ENCODE assay signal across 26 cellular contexts in the genomic region with DNA sequence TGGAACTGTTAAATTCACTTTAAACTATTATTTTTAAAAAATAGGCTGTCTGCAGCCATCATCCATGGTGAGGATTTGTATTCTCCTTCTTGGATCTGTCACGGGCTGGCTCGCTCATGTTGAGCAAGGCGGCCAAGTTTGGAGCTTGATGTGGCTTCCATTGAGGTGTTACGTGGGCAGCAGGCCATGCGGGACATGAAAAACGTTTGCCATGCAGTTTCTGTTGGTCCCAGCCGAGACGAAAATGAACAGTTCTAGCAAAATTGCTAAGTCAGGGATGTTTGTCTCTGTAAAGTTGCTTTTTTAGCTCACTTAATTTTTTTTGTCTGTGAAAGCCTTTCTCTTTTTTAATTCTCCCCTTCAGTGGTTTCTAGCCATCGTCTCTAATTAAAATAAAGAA.
DNase-seq lines count a peak whose midpoint lies in the region; ATAC-seq lines count a peak whose summit lies in the region.
"Had no signal": no experiment of that assay in that cellular context is flagged by ENCODE, and none has a peak within 500 bp of the region (broad histone marks: within the 10 kb centered on the region; RNA-seq: fewer than 3 reads in every experiment).

No MANE protein-coding gene starts in this region.

- H3K9me3 Mint-ChIP-seq in activated CD4-positive, alpha-beta memory T cell treated with anti-CD3 and anti-CD28 coated beads for 36 hours = no peaks in the 10 kb centered on the region
- H3K9me3 Mint-ChIP-seq in activated CD4-positive, alpha-beta memory T cell treated with anti-CD3 and anti-CD28 coated beads, Interleukin-2, amount 10 ng/mL, durations not matched to agents 7 days and 5 days = no peaks in the 10 kb centered on the region
- H3K9me3 Mint-ChIP-seq in effector memory CD8-positive, alpha-beta T cell = no peaks in the 10 kb centered on the region
- no peaks in the 10 kb centered on the region for H3K9me3 Mint-ChIP-seq in stimulated activated naive B cell treated with anti-CD40 and anti-IgM and Interleukin-4, amounts not matched to agents 10 μg/mL and 1 μg/mL and 100 μg/mL, for 72 hours
- H3K9me3 Mint-ChIP-seq: nephron had no signal

- no peak overlapping the region for H3K27ac Mint-ChIP-seq in activated CD4-positive, alpha-beta memory T cell treated with anti-CD3 and anti-CD28 coated beads for 36 hours
- H3K27ac Mint-ChIP-seq in activated CD4-positive, alpha-beta memory T cell treated with anti-CD3 and anti-CD28 coated beads, Interleukin-2, amount 10 ng/mL, durations not matched to agents 7 days and 5 days = no peak overlapping the region
- H3K27ac Mint-ChIP-seq in effector memory CD8-positive, alpha-beta T cell = peak overlapping the region; percentile 21 to 74
- H3K27ac Mint-ChIP-seq in stimulated activated naive B cell treated with anti-CD40 and anti-IgM and Interleukin-4, amounts not matched to agents 10 μg/mL and 1 μg/mL and 100 μg/mL, for 72 hours = peak overlapping the region; percentile 83
- H3K27ac Mint-ChIP-seq: nephron, WTC11 had no signal

- H3K27me3 Mint-ChIP-seq in activated CD4-positive, alpha-beta memory T cell treated with anti-CD3 and anti-CD28 coated beads for 36 hours = no peaks in the 10 kb centered on the region
- H3K27me3 Mint-ChIP-seq in activated CD4-positive, alpha-beta memory T cell treated with anti-CD3 and anti-CD28 coated beads, Interleukin-2, amount 10 ng/mL, durations not matched to agents 7 days and 5 days = no peaks in the 10 kb centered on the region
- H3K27me3 Mint-ChIP-seq in effector memory CD8-positive, alpha-beta T cell = no peaks in the 10 kb centered on the region
- no peaks in the 10 kb centered on the region for H3K27me3 Mint-ChIP-seq in stimulated activated naive B cell treated with anti-CD40 and anti-IgM and Interleukin-4, amounts not matched to agents 10 μg/mL and 1 μg/mL and 100 μg/mL, for 72 hours

- CTCF ChIA-PET in activated CD4-positive, alpha-beta memory T cell treated with anti-CD3 and anti-CD28 coated beads for 36 hours (lab: Charles Lee) = interaction anchor here (1.2 to 3.0 kb wide), 2 partner anchors 23 to 228 kb away, joined by 3 to 16 read pairs; no protein-coding TSS in a partner anchor
- CTCF ChIA-PET in activated CD4-positive, alpha-beta memory T cell treated with anti-CD3 and anti-CD28 coated beads, Interleukin-2, amount 10 ng/mL, durations not matched to agents 7 days and 5 days (lab: Charles Lee) = interaction anchor here (0.7 to 1.2 kb wide), 4 partner anchors 23 to 228 kb away, joined by 3 to 6 read pairs (median 4); no protein-coding TSS in a partner anchor

- H3K4me3 Mint-ChIP-seq in activated CD4-positive, alpha-beta memory T cell treated with anti-CD3 and anti-CD28 coated beads for 36 hours = no peak overlapping the region
- no peak overlapping the region for H3K4me3 Mint-ChIP-seq in activated CD4-positive, alpha-beta memory T cell treated with anti-CD3 and anti-CD28 coated beads, Interleukin-2, amount 10 ng/mL, durations not matched to agents 7 days and 5 days
- no peak overlapping the region for H3K4me3 Mint-ChIP-seq in effector memory CD8-positive, alpha-beta T cell
- peak overlapping the region; percentile 50 to 52 for H3K4me3 Mint-ChIP-seq in stimulated activated naive B cell treated with anti-CD40 and anti-IgM and Interleukin-4, amounts not matched to agents 10 μg/mL and 1 μg/mL and 100 μg/mL, for 72 hours
- H3K4me3 Mint-ChIP-seq: nephron, WTC11 had no signal

- H3K36me3 Mint-ChIP-seq in activated CD4-positive, alpha-beta memory T cell treated with anti-CD3 and anti-CD28 coated beads for 36 hours = no peaks in the 10 kb centered on the region
- peaks cover 7% of the 10 kb centered on the region for H3K36me3 Mint-ChIP-seq in activated CD4-positive, alpha-beta memory T cell treated with anti-CD3 and anti-CD28 coated beads, Interleukin-2, amount 10 ng/mL, durations not matched to agents 7 days and 5 days (ENCODE audit: low read depth)
- H3K36me3 Mint-ChIP-seq in effector memory CD8-positive, alpha-beta T cell (ENCODE audit: insufficient read depth) = peaks cover 2% of the 10 kb centered on the region
- H3K36me3 Mint-ChIP-seq in stimulated activated naive B cell treated with anti-CD40 and anti-IgM and Interleukin-4, amounts not matched to agents 10 μg/mL and 1 μg/mL and 100 μg/mL, for 72 hours = peaks cover 5 to 33% of the 10 kb centered on the region in 2 donors
- H3K36me3 Mint-ChIP-seq: WTC11 had no signal

- no peak for ATAC-seq in effector memory CD8-positive, alpha-beta T cell (replicated peaks)
- no peak for ATAC-seq in stimulated activated naive B cell treated with anti-CD40 and anti-IgM and Interleukin-4, amounts not matched to agents 10 μg/mL and 1 μg/mL and 100 μg/mL, for 72 hours (replicated peaks)
- no peak for ATAC-seq in HG02678 (IDR thresholded peaks at IDR 0.05; ENCODE audit: unreplicated experiment)
- ATAC-seq: upper lobe of right lung, WTC11 had no signal

- intact Hi-C loops in activated CD4-positive, alpha-beta memory T cell treated with anti-CD3 and anti-CD28 coated beads for 36 hours (cut with micrococcal nuclease) = no loop called here

- POLR2A ChIA-PET in activated CD4-positive, alpha-beta memory T cell treated with anti-CD3 and anti-CD28 coated beads for 36 hours (lab: Charles Lee) = interaction anchor here (1.2 kb wide), 1 partner anchor 32 kb away, joined by 3 read pairs; no protein-coding TSS in a partner anchor
- POLR2A ChIA-PET in activated CD4-positive, alpha-beta memory T cell treated with anti-CD3 and anti-CD28 coated beads, Interleukin-2, amount 10 ng/mL, durations not matched to agents 7 days and 5 days (lab: Charles Lee) = no interaction called here

- H3K4me1 Mint-ChIP-seq in activated CD4-positive, alpha-beta memory T cell treated with anti-CD3 and anti-CD28 coated beads for 36 hours (ENCODE audit: low read depth) = peaks cover 79% of the 10 kb centered on the region
- H3K4me1 Mint-ChIP-seq in activated CD4-positive, alpha-beta memory T cell treated with anti-CD3 and anti-CD28 coated beads, Interleukin-2, amount 10 ng/mL, durations not matched to agents 7 days and 5 days = peaks cover 51% of the 10 kb centered on the region
- H3K4me1 Mint-ChIP-seq in effector memory CD8-positive, alpha-beta T cell (ENCODE audit: low read depth in 2 of 2) = peaks cover 52 to 73% of the 10 kb centered on the region in 2 donors
- peaks cover 58 to 97% of the 10 kb centered on the region in 2 donors for H3K4me1 Mint-ChIP-seq in stimulated activated naive B cell treated with anti-CD40 and anti-IgM and Interleukin-4, amounts not matched to agents 10 μg/mL and 1 μg/mL and 100 μg/mL, for 72 hours

- DNase-seq in activated CD4-positive, alpha-beta memory T cell treated with anti-CD3 and anti-CD28 coated beads for 36 hours = peak; percentile 22
- no peak for DNase-seq in activated CD4-positive, alpha-beta memory T cell treated with anti-CD3 and anti-CD28 coated beads, Interleukin-2, amount 10 ng/mL, durations not matched to agents 7 days and 5 days
- DNase-seq in RPMI8226 = peak; percentile 90
- DNase-seq in effector memory CD8-positive, alpha-beta T cell = no peak
- no peak for DNase-seq in stimulated activated naive B cell treated with anti-CD40 and anti-IgM and Interleukin-4, amounts not matched to agents 10 μg/mL and 1 μg/mL and 100 μg/mL, for 72 hours
- no peak for DNase-seq in activated CD4-positive, CD25-positive, alpha-beta regulatory T cell (lab: John Stamatoyannopoulos, UW)
- no peak for DNase-seq in CD1c-positive myeloid dendritic cell (ENCODE audit: extremely low spot score)
- DNase-seq: activated CD4-positive, alpha-beta T cell treated with anti-CD3 and anti-CD28 coated beads, Interleukin-2, amount 50 U/mL, for 4 hours; activated CD8-positive, alpha-beta memory T cell treated with anti-CD3 and anti-CD28 coated beads, Interleukin-2, amount 50 U/mL, for 48 hours; activated effector memory CD4-positive, alpha-beta T cell treated with Interleukin-2 at 50 U/mL for 16 hours; Caco-2; cerebellar nuclear complex; GDM1; islet precursor cell; NCI-H1105; NCI-H1930; NCI-H524; PC-9; retina; SHP77; stimulated activated CD4-positive, alpha-beta T cell treated with anti-CD3 and anti-CD28 coated beads, Interleukin-1b, Interleukin-23, amount 100 ng/mL, for 48 hours; T1000; upper lobe of right lung had no signal

Comparison
In these comparisons a context has a peak if more than half of its experiments do, and no peak if none do; other contexts are left out.
1. DNase-seq: peak in activated CD4-positive, alpha-beta memory T cell treated with anti-CD3 and anti-CD28 coated beads for 36 hours (single experiment) and RPMI8226 (single experiment); none in activated CD4-positive, alpha-beta memory T cell treated with anti-CD3 and anti-CD28 coated beads, Interleukin-2, amount 10 ng/mL, durations not matched to agents 7 days and 5 days (single experiment), effector memory CD8-positive, alpha-beta T cell (0 of 3), stimulated activated naive B cell treated with anti-CD40 and anti-IgM and Interleukin-4, amounts not matched to agents 10 μg/mL and 1 μg/mL and 100 μg/mL, for 72 hours (single experiment), activated CD4-positive, CD25-positive, alpha-beta regulatory T cell (0 of 4) and CD1c-positive myeloid dendritic cell (single experiment).
2. H3K27ac Mint-ChIP-seq: peak in effector memory CD8-positive, alpha-beta T cell (2 of 2) and stimulated activated naive B cell treated with anti-CD40 and anti-IgM and Interleukin-4, amounts not matched to agents 10 μg/mL and 1 μg/mL and 100 μg/mL, for 72 hours (single experiment); none in activated CD4-positive, alpha-beta memory T cell treated with anti-CD3 and anti-CD28 coated beads for 36 hours (single experiment) and activated CD4-positive, alpha-beta memory T cell treated with anti-CD3 and anti-CD28 coated beads, Interleukin-2, amount 10 ng/mL, durations not matched to agents 7 days and 5 days (single experiment).
3. H3K4me3 Mint-ChIP-seq: peak in stimulated activated naive B cell treated with anti-CD40 and anti-IgM and Interleukin-4, amounts not matched to agents 10 μg/mL and 1 μg/mL and 100 μg/mL, for 72 hours (2 of 2); none in activated CD4-positive, alpha-beta memory T cell treated with anti-CD3 and anti-CD28 coated beads for 36 hours (single experiment), activated CD4-positive, alpha-beta memory T cell treated with anti-CD3 and anti-CD28 coated beads, Interleukin-2, amount 10 ng/mL, durations not matched to agents 7 days and 5 days (single experiment) and effector memory CD8-positive, alpha-beta T cell (0 of 2).